Comparison of ENCODE assay signal across 8 cellular contexts in genomic region chr17:46266656-46267544, GRCh38. TPM values are rescaled to one million over a fixed set of nuclear protein-coding genes. Genes with fewer than 3 reads are reported as not detected.
DNase-seq lines count a peak whose midpoint lies in the region; ATAC-seq and TF ChIP-seq lines count a peak whose summit lies in the region.

No MANE protein-coding gene starts in this region.

- DNase-seq in CD14-positive monocyte (ENCODE audit: low spot score) (peak; percentile 82), NCI-H748 treated with DMSO at 0.1 percent for 48 hours (lab: John Stamatoyannopoulos, UW) (peak; percentile 41), medulla oblongata (ENCODE audit: extremely low spot score) (peak; percentile 90)
- DNase-seq in activated CD8-positive, alpha-beta T cell treated with anti-CD3 and anti-CD28 coated beads for 36 hours, result peak; percentile 84
- peak; percentile 73 for DNase-seq in effector CD4-positive, alpha-beta T cell
- DNase-seq in stimulated activated CD4-positive, alpha-beta T cell treated with anti-CD3 and anti-CD28 coated beads, TNF-alpha, amount 100 ng/mL, for 4 hours (ENCODE audit: low read depth in 3 of 3), result peak; percentile 76 to 79 (median 77)

- peak; percentile 10 for TF ChIP-seq CTCF in CD14-positive monocyte (IDR thresholded peaks at IDR 0.05)
- TF ChIP-seq CTCF in activated CD8-positive, alpha-beta T cell treated with anti-CD3 and anti-CD28 coated beads for 36 hours (IDR thresholded peaks at IDR 0.05), result no peak

- H3K4me1 Mint-ChIP-seq in CD14-positive monocyte, result peaks cover 34% of the 10 kb centered on the region
- H3K4me1 Mint-ChIP-seq in activated CD8-positive, alpha-beta T cell treated with anti-CD3 and anti-CD28 coated beads for 36 hours (ENCODE audit: low read depth), result peaks cover 27% of the 10 kb centered on the region

- intact Hi-C loops in CD14-positive monocyte (cut with micrococcal nuclease), result loop anchor here (2.0 to 10.0 kb wide), 2 partner anchors 72 to 372 kb away; partner anchors contain the start of gene MAPT (in 1 of the 2)
- intact Hi-C loops in activated CD8-positive, alpha-beta T cell treated with anti-CD3 and anti-CD28 coated beads for 36 hours (cut with micrococcal nuclease), result no loop called here

- peak overlapping the region; percentile 96 to 97 for H3K4me3 Mint-ChIP-seq in CD14-positive monocyte
- H3K4me3 Mint-ChIP-seq in activated CD8-positive, alpha-beta T cell treated with anti-CD3 and anti-CD28 coated beads for 36 hours, result peak overlapping the region; percentile 80

- peaks cover 21 to 39% (median 35%) of the 10 kb centered on the region in 3 donors for H3K27me3 Mint-ChIP-seq in CD14-positive monocyte (ENCODE audit: low read depth in 3 of 3)
- H3K27me3 Mint-ChIP-seq in activated CD8-positive, alpha-beta T cell treated with anti-CD3 and anti-CD28 coated beads for 36 hours, result no peaks in the 10 kb centered on the region

- ATAC-seq in GM19328 (IDR thresholded peaks at IDR 0.05; ENCODE audit: unreplicated experiment), result peak; percentile 78
- ATAC-seq in HG03460 (IDR thresholded peaks at IDR 0.05; ENCODE audit: unreplicated experiment), result peak; percentile 62
- peak; percentile 88 for ATAC-seq in activated CD8-positive, alpha-beta T cell treated with anti-CD3 and anti-CD28 coated beads for 36 hours

- CTCF ChIA-PET in activated CD8-positive, alpha-beta T cell treated with anti-CD3 and anti-CD28 coated beads for 36 hours (lab: Charles Lee), result interaction anchor here (0.8 to 2.1 kb wide), 3 partner anchors 20 to 265 kb away, joined by 3 to 11 read pairs (median 3); no protein-coding TSS in a partner anchor

- H3K36me3 Mint-ChIP-seq in CD14-positive monocyte, result peaks cover 0 to 3% of the 10 kb centered on the region in 2 donors
- H3K36me3 Mint-ChIP-seq in activated CD8-positive, alpha-beta T cell treated with anti-CD3 and anti-CD28 coated beads for 36 hours (ENCODE audit: low read depth), result no peaks in the 10 kb centered on the region

- POLR2A ChIA-PET in activated CD8-positive, alpha-beta T cell treated with anti-CD3 and anti-CD28 coated beads for 36 hours (lab: Charles Lee), result interaction anchor here (0.5 to 0.6 kb wide), 2 partner anchors 8 to 28 kb away, joined by 3 read pairs; no protein-coding TSS in a partner anchor

- peak overlapping the region; percentile 73 to 90 (median 84) for H3K27ac Mint-ChIP-seq in CD14-positive monocyte
- H3K27ac Mint-ChIP-seq in activated CD8-positive, alpha-beta T cell treated with anti-CD3 and anti-CD28 coated beads for 36 hours, result peak overlapping the region; percentile 74

- peaks cover 0 to 4% (median 2%) of the 10 kb centered on the region in 7 donors for H3K9me3 Mint-ChIP-seq in CD14-positive monocyte
- no peaks in the 10 kb centered on the region for H3K9me3 Mint-ChIP-seq in activated CD8-positive, alpha-beta T cell treated with anti-CD3 and anti-CD28 coated beads for 36 hours

RNA-seq across cellular contexts. Expression of gene LRRC37A, which starts 28.0 kb away (rescaled TPM):
- under 1 TPM; 0.23 to 0.38 TPM for polyA plus RNA-seq in CD14-positive monocyte
- 1 to 10 TPM; 1.7 to 1.8 TPM for total RNA-seq in activated CD8-positive, alpha-beta T cell treated with anti-CD3 and anti-CD28 coated beads for 36 hours

Comparison
In these comparisons a context has a peak if more than half of its experiments do, and no peak if none do; other contexts are left out.
1. Peak in every context shown above with its lines: DNase-seq and ATAC-seq.